In genomic region chr1:107532318-107532717, GRCh38 we compare ENCODE assay signal across 16 cellular contexts.
A peak's percentile ranks its signal among the peaks of the same experiment; 100 is the strongest.
DNase-seq lines count a peak whose midpoint lies in the region; ATAC-seq, FAIRE-seq and TF ChIP-seq lines count a peak whose summit lies in the region.
"Had no signal": no experiment of that assay in that cellular context is flagged by ENCODE, and none has a peak within 500 bp of the region (broad histone marks: within the 10 kb centered on the region; RNA-seq: fewer than 3 reads in every experiment).

No MANE protein-coding gene starts in this region.

- WGBS in pancreas, 2 donors: 34 to 36% methylated on average over 5 of the region's 5 CpGs

- H3K4me3 ChIP-seq in pancreas: no peak overlapping the region
- H3K4me3 ChIP-seq: right atrium auricular region had no signal

- no peaks in the 10 kb centered on the region for H3K4me1 ChIP-seq in pancreas
- H3K4me1 ChIP-seq: right atrium auricular region had no signal

- no peaks in the 10 kb centered on the region for H3K9me3 ChIP-seq in pancreas
- H3K9me3 ChIP-seq: right atrium auricular region had no signal

- no peak for FAIRE-seq in pancreas (lab: Jason Lieb, UNC)
- FAIRE-seq: colon, G401.6, GM19239, RCC 7860 had no signal

- peak; percentile 18 for DNase-seq in HT1080 (ENCODE audit: low read depth)
- DNase-seq in NCI-H2107 (lab: John Stamatoyannopoulos, UW): peak; percentile 35
- peak; percentile 84 for DNase-seq in SHP77 treated with DMSO at 0.1 percent for 48 hours (lab: John Stamatoyannopoulos, UW)
- DNase-seq in pancreas: peak in 2 of 6 donors; percentile 7 to 14
- DNase-seq: activated CD4-positive, alpha-beta T cell treated with anti-CD3 and anti-CD28 coated beads for 48 hours; activated T-cell treated with anti-CD3 and anti-CD28 coated beads, Interleukin-2, amount 50 U/mL, for 4 hours; CD4-positive, CD25-positive, alpha-beta regulatory T cell; stimulated activated CD4-positive, alpha-beta T cell treated with anti-CD3 and anti-CD28 coated beads, Interleukin-2, amount 100 ng/mL, for 48 hours had no signal

- ATAC-seq in pancreas: peak in 3 of 4 donors; percentile 36 to 78 (median 58)
- no peak for ATAC-seq in GM21360 (IDR thresholded peaks at IDR 0.05; ENCODE audit: unreplicated experiment)
- ATAC-seq in GM18498 (IDR thresholded peaks at IDR 0.05; ENCODE audit: unreplicated experiment): no peak
- ATAC-seq in GM19395 (IDR thresholded peaks at IDR 0.05; ENCODE audit: unreplicated experiment): no peak
- ATAC-seq: activated T-cell treated with anti-CD3 and anti-CD28 coated beads, Interleukin-2, amount 50 U/mL, for 4 hours had no signal

- H3K27me3 ChIP-seq in pancreas: no peaks in the 10 kb centered on the region
- H3K27me3 ChIP-seq: right atrium auricular region had no signal

- H3K27ac ChIP-seq in pancreas: no peak overlapping the region
- H3K27ac ChIP-seq: right atrium auricular region had no signal

- no peaks in the 10 kb centered on the region for H3K36me3 ChIP-seq in pancreas
- H3K36me3 ChIP-seq: right atrium auricular region had no signal

- intact Hi-C loops in pancreas (cut with DNase I): no loop called here

- TF ChIP-seq CTCF in pancreas (IDR thresholded peaks at IDR 0.05): no peak

Comparison
In these comparisons a context has a peak if more than half of its experiments do, and no peak if none do; other contexts are left out.
1. ATAC-seq: peak in pancreas (3 of 4); none in GM21360 (single experiment), GM18498 (single experiment) and GM19395 (single experiment).